Comparison of ENCODE assay signal across 8 cellular contexts in the genomic region with DNA sequence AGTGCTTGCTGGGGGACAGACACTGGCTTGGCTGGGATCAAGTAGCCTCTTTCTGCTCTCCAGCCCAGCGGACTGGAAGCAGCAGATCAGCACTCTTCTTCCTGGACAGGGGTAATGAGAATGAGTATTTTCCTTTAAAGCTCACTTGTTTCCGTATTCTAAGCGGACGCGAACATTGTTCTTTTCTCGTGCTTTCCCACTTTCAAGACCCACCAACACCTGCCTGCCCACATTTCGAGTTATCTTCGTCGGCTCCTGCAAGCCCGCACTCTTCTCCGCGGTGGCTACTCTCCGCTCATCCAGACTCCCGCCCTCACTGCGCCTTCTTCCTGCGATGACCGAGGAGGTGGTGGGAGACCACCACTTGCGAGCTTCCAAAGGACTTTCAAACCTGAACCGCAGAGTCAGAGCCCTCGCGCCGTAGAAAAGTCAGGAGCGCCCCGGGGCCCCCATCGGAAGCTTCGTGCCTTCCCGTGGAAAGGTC. TPM values are rescaled to one million over a fixed set of nuclear protein-coding genes. Genes with fewer than 3 reads are reported as not detected.
DNase-seq lines count a peak whose midpoint lies in the region; ATAC-seq and TF ChIP-seq lines count a peak whose summit lies in the region.

No MANE protein-coding gene starts in this region.

- H3K4me1 Mint-ChIP-seq in Caco-2 (ENCODE audit: low read depth, unreplicated experiment): no peaks in the 10 kb centered on the region
- peaks cover 30% of the 10 kb centered on the region for H3K4me1 Mint-ChIP-seq in stimulated activated effector memory CD8-positive, alpha-beta T cell treated with anti-CD3 and anti-CD28 coated beads, Interleukin-12 subunit alpha, Interleukin-12 subunit beta, amount 100 ng/mL, for 72 hours

- H3K9me3 ChIP-seq in Caco-2: no peaks in the 10 kb centered on the region
- no peaks in the 10 kb centered on the region for H3K9me3 ChIP-seq in HUES64 (ENCODE audit: insufficient read depth, low read depth, low read length)

- peak overlapping the region; percentile 90 for H3K27ac Mint-ChIP-seq in Caco-2 (ENCODE audit: unreplicated experiment)
- H3K27ac Mint-ChIP-seq in stimulated activated effector memory CD8-positive, alpha-beta T cell treated with anti-CD3 and anti-CD28 coated beads, Interleukin-12 subunit alpha, Interleukin-12 subunit beta, amount 100 ng/mL, for 72 hours: peak overlapping the region; percentile 97

- POLR2A ChIA-PET in Caco-2 (lab: Charles Lee): no interaction called here

- peaks cover 11% of the 10 kb centered on the region for H3K27me3 Mint-ChIP-seq in Caco-2 (ENCODE audit: insufficient read depth, unreplicated experiment)

- H3K36me3 Mint-ChIP-seq in Caco-2 (ENCODE audit: insufficient read depth, unreplicated experiment): peaks cover 6% of the 10 kb centered on the region
- peaks cover 6% of the 10 kb centered on the region for H3K36me3 Mint-ChIP-seq in stimulated activated effector memory CD8-positive, alpha-beta T cell treated with anti-CD3 and anti-CD28 coated beads, Interleukin-12 subunit alpha, Interleukin-12 subunit beta, amount 100 ng/mL, for 72 hours

- H3K9ac ChIP-seq in HUES64 (ENCODE audit: low read depth, low read length): peak overlapping the region; percentile 81; the same call in 1 of the 2 replicates

- peak in 1 of 2 experiments; percentile 31 for DNase-seq in Caco-2
- peak; percentile 20 to 27 for DNase-seq in SW 1271 (lab: John Stamatoyannopoulos, UW)
- peak; percentile 76 for DNase-seq in coronary artery (ENCODE audit: low spot score)
- peak; percentile 31 to 45 for DNase-seq in left colon
- no peak for DNase-seq in stimulated activated effector memory CD8-positive, alpha-beta T cell treated with anti-CD3 and anti-CD28 coated beads, Interleukin-12 subunit alpha, Interleukin-12 subunit beta, amount 100 ng/mL, for 72 hours (ENCODE audit: low spot score in 2 of 2)

- no peaks in the 10 kb centered on the region for H3K9me3 Mint-ChIP-seq in Caco-2 (ENCODE audit: unreplicated experiment)
- H3K9me3 Mint-ChIP-seq in stimulated activated effector memory CD8-positive, alpha-beta T cell treated with anti-CD3 and anti-CD28 coated beads, Interleukin-12 subunit alpha, Interleukin-12 subunit beta, amount 100 ng/mL, for 72 hours: no peaks in the 10 kb centered on the region

- WGBS in HUES64: 1% methylated on average over 27 of the region's 27 CpGs

- H3K27me3 ChIP-seq in Caco-2 (replicated peaks; ENCODE audit: control insufficient read depth, insufficient read depth, low read length): no peaks in the 10 kb centered on the region; the same call in 1 of the 2 replicates
- peaks cover 55% of the 10 kb centered on the region for H3K27me3 ChIP-seq in HUES64 (ENCODE audit: insufficient read depth, low read length)

- BruUV-seq in Caco-2 (replicated peaks; lab: Mats Ljungman, UMichigan): no TSS peak

- H3K4me3 ChIP-seq in Caco-2 (ENCODE audit: low read depth, low read length): peak overlapping the region; percentile 63
- H3K4me3 ChIP-seq in HUES64 (ENCODE audit: low read length): peak overlapping the region; percentile 91
- H3K4me3 ChIP-seq in coronary artery: peak overlapping the region; percentile 91

- H3K36me3 ChIP-seq in Caco-2 (ENCODE audit: control insufficient read depth, insufficient read depth, low read length): no peaks in the 10 kb centered on the region
- H3K36me3 ChIP-seq in HUES64 (ENCODE audit: insufficient read depth, low read length): no peaks in the 10 kb centered on the region

- H3K27ac ChIP-seq in HUES64 (ENCODE audit: low read depth, low read length) (no peak overlapping the region), coronary artery (peak overlapping the region; percentile 93 to 95)

- no peak for TF ChIP-seq CTCF in Caco-2 (IDR thresholded peaks at IDR 0.05; ENCODE audit: insufficient read depth in 1 of 2, low read depth in 1 of 2, low read length in 1 of 2, severe bottlenecking in 1 of 2, unreplicated experiment in 1 of 2)
- no peak for TF ChIP-seq CTCF in coronary artery (IDR thresholded peaks at IDR 0.05)

- intact Hi-C loops in Caco-2 (cut with micrococcal nuclease; ENCODE audit: unreplicated experiment): loop anchor here (2.0 to 10.0 kb wide), 4 partner anchors 30 to 190 kb away; partner anchors contain the start of gene KPNA4
- intact Hi-C loops in left colon (cut with DNase I, micrococcal nuclease): no loop called here

- ATAC-seq in left colon: peak; percentile 44
- no peak for ATAC-seq in stimulated activated effector memory CD8-positive, alpha-beta T cell treated with anti-CD3 and anti-CD28 coated beads, Interleukin-12 subunit alpha, Interleukin-12 subunit beta, amount 100 ng/mL, for 72 hours
- no peak for ATAC-seq in GM21737 (IDR thresholded peaks at IDR 0.05; ENCODE audit: unreplicated experiment)
- ATAC-seq in activated CD4-positive, CD25-positive, alpha-beta regulatory T cell treated with anti-CD3 and anti-CD28 coated beads, Interleukin-2, amount 50 U/mL, for 24 hours: no peak

- H3K4me1 ChIP-seq in Caco-2: peaks cover 11% of the 10 kb centered on the region
- peaks cover 18% of the 10 kb centered on the region for H3K4me1 ChIP-seq in HUES64 (ENCODE audit: insufficient read depth, low read length)

- H3K4me3 Mint-ChIP-seq in Caco-2 (ENCODE audit: unreplicated experiment): peak overlapping the region; percentile 85
- peak overlapping the region; percentile 94 for H3K4me3 Mint-ChIP-seq in stimulated activated effector memory CD8-positive, alpha-beta T cell treated with anti-CD3 and anti-CD28 coated beads, Interleukin-12 subunit alpha, Interleukin-12 subunit beta, amount 100 ng/mL, for 72 hours

- CTCF ChIA-PET in Caco-2 (lab: Charles Lee): no interaction called here

RNA-seq across cellular contexts. Expression of gene PPM1L, which starts 1.6 kb away (rescaled TPM):
- total RNA-seq in Caco-2 (2022) (2.0 and 2.4 TPM in 2 replicates), left colon (10 to 100 TPM; 16.9 to 20.4 TPM)
- 7.1 TPM for polyA plus RNA-seq in HUES64 (2013, experiment 1 of 2)
- polyA plus RNA-seq in HUES64 (2013, experiment 2 of 2): 7.0 TPM

Comparison
In these comparisons a context has a peak if more than half of its experiments do, and no peak if none do; other contexts are left out.
1. DNase-seq: peak in SW 1271 (2 of 2), coronary artery (single experiment) and left colon (2 of 2); none in stimulated activated effector memory CD8-positive, alpha-beta T cell treated with anti-CD3 and anti-CD28 coated beads, Interleukin-12 subunit alpha, Interleukin-12 subunit beta, amount 100 ng/mL, for 72 hours (0 of 2).
2. Peak in every context shown above with its lines, with median percentiles within 50 percentile points of each other: H3K4me3 ChIP-seq.